ENCODE assay signal across 20 cellular contexts in the genomic region with DNA sequence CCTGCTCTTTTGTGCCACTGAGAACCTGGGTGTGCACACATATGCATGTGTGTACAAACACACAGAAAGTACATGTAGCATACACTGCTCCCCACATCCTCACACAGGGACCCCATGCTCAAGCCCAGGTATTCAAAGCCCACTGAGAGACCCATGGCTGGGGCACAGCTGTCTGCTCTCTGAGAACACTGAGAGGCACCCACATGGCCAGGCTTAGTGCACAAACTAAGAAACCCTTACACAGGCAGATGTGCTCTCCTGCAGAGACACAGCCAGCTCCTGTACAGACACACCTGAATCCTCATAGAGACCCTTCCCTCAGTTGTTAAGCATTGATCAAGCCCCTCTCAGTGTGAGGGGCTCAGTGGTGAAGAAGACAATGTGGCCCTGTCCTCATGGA.
"Had no signal": no experiment of that assay in that cellular context is flagged by ENCODE, and none has a peak within 500 bp of the region (broad histone marks: within the 10 kb centered on the region; RNA-seq: fewer than 3 reads in every experiment).

No MANE protein-coding gene starts in this region.

- H3K4me3 Mint-ChIP-seq: activated B cell treated with CpG ODN at 0.5 μM for 24 hours; activated CD4-positive, alpha-beta T cell treated with anti-CD3 and anti-CD28 coated beads for 36 hours; activated naive CD8-positive, alpha-beta T cell treated with anti-CD3 and anti-CD28 coated beads for 36 hours; activated T-helper 1 cell treated with anti-CD3 and anti-CD28 coated beads, Interleukin-12 subunit alpha, Interleukin-12 subunit beta, Interleukin-2, Interleukin-4 antibody, amounts not matched to agents 30 ng/mL and 10 ng/mL and 1 ng/mL, durations not matched to agents 14 hours and 24 hours and 36 hours; naive thymus-derived CD4-positive, alpha-beta T cell; T-helper 1 cell treated with Interleukin-12 subunit alpha and Interleukin-12 subunit beta and Interleukin-4 antibody, amounts not matched to agents 30 μg/mL and 1 μg/mL, for 36 hours had no signal

- DNase-seq: activated B cell treated with CpG ODN at 0.5 μM for 24 hours; activated CD4-positive, alpha-beta T cell treated with anti-CD3 and anti-CD28 coated beads for 36 hours; activated CD4-positive, alpha-beta T cell treated with anti-CD3 and anti-CD28 coated beads, Interleukin-2, amount 50 U/mL, for 48 hours; activated gamma-delta T cell; activated naive CD8-positive, alpha-beta T cell treated with anti-CD3 and anti-CD28 coated beads for 36 hours; central memory CD4-positive, alpha-beta T cell; dermis blood vessel endothelial cell; effector CD8-positive, alpha-beta T cell; erythroblast; foreskin fibroblast; kidney glomerular epithelial cell; left lung; naive thymus-derived CD4-positive, alpha-beta T cell; stimulated activated CD4-positive, alpha-beta T cell treated with anti-CD3 and anti-CD28 coated beads, Interleukin-4, amount 100 ng/mL, for 24 hours; stimulated activated naive CD4-positive, alpha-beta T cell treated with Interleukin-2 at 50 U/mL for 16 hours; thyroid gland had no signal

- H3K4me1 Mint-ChIP-seq: activated B cell treated with CpG ODN at 0.5 μM for 24 hours; activated CD4-positive, alpha-beta T cell treated with anti-CD3 and anti-CD28 coated beads for 36 hours; activated naive CD8-positive, alpha-beta T cell treated with anti-CD3 and anti-CD28 coated beads for 36 hours; naive thymus-derived CD4-positive, alpha-beta T cell had no signal

- H3K27ac ChIP-seq: left lung, neutrophil, parathyroid adenoma, thyroid gland had no signal

- H2AFZ ChIP-seq: parathyroid adenoma had no signal

- ATAC-seq: activated CD4-positive, alpha-beta T cell treated with anti-CD3 and anti-CD28 coated beads for 36 hours; left lung; naive thymus-derived CD4-positive, alpha-beta T cell had no signal

- H3K36me3 ChIP-seq: left lung, neutrophil, thyroid gland had no signal

- H3K9me3 Mint-ChIP-seq: activated B cell treated with CpG ODN at 0.5 μM for 24 hours; activated naive CD8-positive, alpha-beta T cell treated with anti-CD3 and anti-CD28 coated beads for 36 hours; activated T-helper 1 cell treated with anti-CD3 and anti-CD28 coated beads, Interleukin-12 subunit alpha, Interleukin-12 subunit beta, Interleukin-2, Interleukin-4 antibody, amounts not matched to agents 30 ng/mL and 10 ng/mL and 1 ng/mL, durations not matched to agents 14 hours and 24 hours and 36 hours; naive thymus-derived CD4-positive, alpha-beta T cell; T-helper 1 cell treated with Interleukin-12 subunit alpha and Interleukin-12 subunit beta and Interleukin-4 antibody, amounts not matched to agents 30 μg/mL and 1 μg/mL, for 36 hours had no signal

- H3K79me2 ChIP-seq: parathyroid adenoma had no signal

- H3K27me3 ChIP-seq: neutrophil, thyroid gland had no signal

- H3K36me3 Mint-ChIP-seq: activated naive CD8-positive, alpha-beta T cell treated with anti-CD3 and anti-CD28 coated beads for 36 hours; naive thymus-derived CD4-positive, alpha-beta T cell had no signal

- H3K27ac Mint-ChIP-seq: activated B cell treated with CpG ODN at 0.5 μM for 24 hours; activated CD4-positive, alpha-beta T cell treated with anti-CD3 and anti-CD28 coated beads for 36 hours; activated naive CD8-positive, alpha-beta T cell treated with anti-CD3 and anti-CD28 coated beads for 36 hours; activated T-helper 1 cell treated with anti-CD3 and anti-CD28 coated beads, Interleukin-12 subunit alpha, Interleukin-12 subunit beta, Interleukin-2, Interleukin-4 antibody, amounts not matched to agents 30 ng/mL and 10 ng/mL and 1 ng/mL, durations not matched to agents 14 hours and 24 hours and 36 hours; naive thymus-derived CD4-positive, alpha-beta T cell; T-helper 1 cell treated with Interleukin-12 subunit alpha and Interleukin-12 subunit beta and Interleukin-4 antibody, amounts not matched to agents 30 μg/mL and 1 μg/mL, for 36 hours had no signal

- H3K9me3 ChIP-seq: left lung, neutrophil, thyroid gland had no signal

- H3K4me1 ChIP-seq: left lung, parathyroid adenoma, thyroid gland had no signal

- H3K9ac ChIP-seq: parathyroid adenoma had no signal

- H3K4me3 ChIP-seq: left lung, thyroid gland had no signal
